21 cellular contexts compared by ENCODE assay signal in the genomic region with DNA sequence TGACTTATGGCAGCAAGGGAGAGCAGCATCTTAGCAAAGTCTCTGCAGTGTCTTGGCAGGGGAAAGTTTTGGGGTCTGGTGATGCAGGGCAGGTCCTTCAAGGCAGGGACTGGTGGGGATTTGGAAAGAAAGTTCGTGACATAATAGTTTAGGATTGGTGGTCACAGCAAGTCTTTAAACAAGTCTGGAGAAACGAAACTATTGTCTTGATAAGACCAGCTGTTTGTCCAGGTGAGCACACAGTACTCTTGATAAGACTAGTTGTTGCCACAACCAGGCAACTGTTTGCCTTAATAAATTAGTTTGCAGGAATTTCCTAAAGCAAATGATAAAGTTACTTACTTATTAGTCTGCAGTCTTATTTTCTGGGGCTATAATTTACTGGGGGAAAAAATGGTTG.
"Had no signal": no experiment of that assay in that cellular context is flagged by ENCODE, and none has a peak within 500 bp of the region (broad histone marks: within the 10 kb centered on the region; RNA-seq: fewer than 3 reads in every experiment).

No MANE protein-coding gene starts in this region.

- H3K36me3 ChIP-seq: cardiac muscle cell, heart right ventricle, thoracic aorta, upper lobe of left lung had no signal

- H3K4me1 Mint-ChIP-seq: activated CD4-positive, alpha-beta memory T cell treated with anti-CD3 and anti-CD28 coated beads, Interleukin-2, amount 10 ng/mL, durations not matched to agents 7 days and 5 days; activated naive CD8-positive, alpha-beta T cell treated with anti-CD3 and anti-CD28 coated beads, Interleukin-2, amount 10 ng/mL, durations not matched to agents 7 days and 5 days; memory B cell; nephron; stimulated activated naive B cell treated with anti-CD40 and anti-IgM and Interleukin-4, amounts not matched to agents 10 μg/mL and 1 μg/mL and 100 μg/mL, for 72 hours had no signal

- H3K27me3 Mint-ChIP-seq: activated naive CD8-positive, alpha-beta T cell treated with anti-CD3 and anti-CD28 coated beads, Interleukin-2, amount 10 ng/mL, durations not matched to agents 7 days and 5 days; memory B cell; stimulated activated naive B cell treated with anti-CD40 and anti-IgM and Interleukin-4, amounts not matched to agents 10 μg/mL and 1 μg/mL and 100 μg/mL, for 72 hours had no signal

- ATAC-seq: activated T-cell treated with anti-CD3 and anti-CD28 coated beads, Interleukin-2, amount 50 U/mL, for 72 hours; heart right ventricle; left colon; sciatic nerve; stimulated activated naive B cell treated with anti-CD40 and anti-IgM and Interleukin-4, amounts not matched to agents 10 μg/mL and 1 μg/mL and 100 μg/mL, for 72 hours; T-helper 17 cell had no signal

- H3K27me3 ChIP-seq: cardiac muscle cell, heart right ventricle, upper lobe of left lung had no signal

- H3K4me3 Mint-ChIP-seq: activated CD4-positive, alpha-beta memory T cell treated with anti-CD3 and anti-CD28 coated beads, Interleukin-2, amount 10 ng/mL, durations not matched to agents 7 days and 5 days; activated naive CD4-positive, alpha-beta T cell treated with anti-CD3 and anti-CD28 coated beads for 36 hours; activated naive CD8-positive, alpha-beta T cell treated with anti-CD3 and anti-CD28 coated beads, Interleukin-2, amount 10 ng/mL, durations not matched to agents 7 days and 5 days; activated T-cell treated with anti-CD3 and anti-CD28 coated beads, Interleukin-2, amount 50 U/mL, for 72 hours; memory B cell; nephron; stimulated activated naive B cell treated with anti-CD40 and anti-IgM and Interleukin-4, amounts not matched to agents 10 μg/mL and 1 μg/mL and 100 μg/mL, for 72 hours; T-helper 17 cell had no signal

- H3K27ac ChIP-seq: cardiac muscle cell, heart right ventricle, thoracic aorta, upper lobe of left lung had no signal

- H3K27ac Mint-ChIP-seq: activated CD4-positive, alpha-beta memory T cell treated with anti-CD3 and anti-CD28 coated beads, Interleukin-2, amount 10 ng/mL, durations not matched to agents 7 days and 5 days; activated naive CD4-positive, alpha-beta T cell treated with anti-CD3 and anti-CD28 coated beads for 36 hours; activated naive CD8-positive, alpha-beta T cell treated with anti-CD3 and anti-CD28 coated beads, Interleukin-2, amount 10 ng/mL, durations not matched to agents 7 days and 5 days; activated T-cell treated with anti-CD3 and anti-CD28 coated beads, Interleukin-2, amount 50 U/mL, for 72 hours; memory B cell; nephron; stimulated activated naive B cell treated with anti-CD40 and anti-IgM and Interleukin-4, amounts not matched to agents 10 μg/mL and 1 μg/mL and 100 μg/mL, for 72 hours; T-helper 17 cell had no signal

- H3K9me3 ChIP-seq: heart right ventricle, thoracic aorta had no signal

- H3K36me3 Mint-ChIP-seq: activated naive CD8-positive, alpha-beta T cell treated with anti-CD3 and anti-CD28 coated beads, Interleukin-2, amount 10 ng/mL, durations not matched to agents 7 days and 5 days; memory B cell; stimulated activated naive B cell treated with anti-CD40 and anti-IgM and Interleukin-4, amounts not matched to agents 10 μg/mL and 1 μg/mL and 100 μg/mL, for 72 hours had no signal

- H3K9me3 Mint-ChIP-seq: activated CD4-positive, alpha-beta memory T cell treated with anti-CD3 and anti-CD28 coated beads, Interleukin-2, amount 10 ng/mL, durations not matched to agents 7 days and 5 days; activated naive CD4-positive, alpha-beta T cell treated with anti-CD3 and anti-CD28 coated beads for 36 hours; activated naive CD8-positive, alpha-beta T cell treated with anti-CD3 and anti-CD28 coated beads, Interleukin-2, amount 10 ng/mL, durations not matched to agents 7 days and 5 days; activated T-cell treated with anti-CD3 and anti-CD28 coated beads, Interleukin-2, amount 50 U/mL, for 72 hours; memory B cell had no signal

- DNase-seq: activated CD4-positive, alpha-beta memory T cell treated with anti-CD3 and anti-CD28 coated beads, Interleukin-2, amount 10 ng/mL, durations not matched to agents 7 days and 5 days; activated CD4-positive, alpha-beta T cell treated with anti-CD3 and anti-CD28 coated beads for 48 hours; activated effector memory CD4-positive, alpha-beta T cell treated with Interleukin-2 at 50 U/mL for 16 hours; activated naive CD4-positive, alpha-beta T cell treated with anti-CD3 and anti-CD28 coated beads for 36 hours; activated naive CD8-positive, alpha-beta T cell treated with anti-CD3 and anti-CD28 coated beads, Interleukin-2, amount 10 ng/mL, durations not matched to agents 7 days and 5 days; activated T-cell treated with anti-CD3 and anti-CD28 coated beads, Interleukin-2, amount 50 U/mL, for 72 hours; cortex of kidney; heart right ventricle; left colon; nucleus accumbens; posterior cingulate gyrus; stimulated activated CD4-positive, alpha-beta T cell treated with anti-CD3 and anti-CD28 coated beads, Interleukin-2, amount 100 ng/mL, for 48 hours; stimulated activated CD8-positive, alpha-beta memory T cell treated with anti-CD3 and anti-CD28 coated beads, Interleukin-4, amount 100 ng/mL, for 48 hours; stimulated activated naive B cell treated with anti-CD40 and anti-IgM and Interleukin-4, amounts not matched to agents 10 μg/mL and 1 μg/mL and 100 μg/mL, for 72 hours; T-helper 17 cell; upper lobe of left lung had no signal

- H3K4me1 ChIP-seq: heart right ventricle, upper lobe of left lung had no signal

- H3K4me3 ChIP-seq: cardiac muscle cell, heart right ventricle, thoracic aorta, upper lobe of left lung had no signal
